In genomic region chr2:241226723-241227634, GRCh38 we compare ENCODE assay signal across 16 cellular contexts. TPM values are rescaled to one million over a fixed set of nuclear protein-coding genes. Genes with fewer than 3 reads are reported as not detected.
DNase-seq lines count a peak whose midpoint lies in the region; ATAC-seq, FAIRE-seq and TF ChIP-seq lines count a peak whose summit lies in the region.
"Had no signal": no experiment of that assay in that cellular context is flagged by ENCODE, and none has a peak within 500 bp of the region (broad histone marks: within the 10 kb centered on the region; RNA-seq: fewer than 3 reads in every experiment).

No MANE protein-coding gene starts in this region.

- TF ChIP-seq RAD21 in HepG2 (CRISPR knock-in tag; IDR thresholded peaks at IDR 0.05): no peak

- no TSS peak for BruUV-seq in HepG2 (replicated peaks; lab: Mats Ljungman, UMichigan)

- H3K36me3 ChIP-seq in HepG2 (replicated peaks in 1 of 2; ENCODE audit: control insufficient read depth in 1 of 2, insufficient read depth in 2 of 2, low read length in 2 of 2): peaks cover 33 to 65% of the 10 kb centered on the region in 2 experiments

- H3K4me1 ChIP-seq in HepG2 (ENCODE audit: insufficient read depth, low read length): peaks cover 50% of the 10 kb centered on the region

- H3K27me3 Mint-ChIP-seq in T-helper 2 cell treated with Interferon-gamma antibody and Interleukin-4, amounts not matched to agents 5 μg/mL and 100 μg/mL, for 36 hours (ENCODE audit: low read depth): no peaks in the 10 kb centered on the region
- H3K27me3 Mint-ChIP-seq: T-cell had no signal

- 94% methylated on average over 23 of the region's 23 CpGs for WGBS in HepG2 (ENCODE audit: low lambda C conversion rate)

- H4K20me1 ChIP-seq in HepG2 (ENCODE audit: insufficient read depth, low read length): peaks cover 36% of the 10 kb centered on the region; the same call in 1 of the 2 replicates

- H3K4me1 Mint-ChIP-seq in T-helper 2 cell treated with Interferon-gamma antibody and Interleukin-4, amounts not matched to agents 5 μg/mL and 100 μg/mL, for 36 hours (ENCODE audit: low read depth): no peaks in the 10 kb centered on the region

- no peak for DNase-seq in T-helper 2 cell treated with Interferon-gamma antibody and Interleukin-4, amounts not matched to agents 5 μg/mL and 100 μg/mL, for 36 hours (ENCODE audit: low spot score)
- DNase-seq in T-helper 2 cell: no peak
- DNase-seq in fibroblast of pulmonary artery (ENCODE audit: low read depth): peak; percentile 33
- DNase-seq in HepG2 (ENCODE audit: low spot score): no peak
- peak; percentile 52 for DNase-seq in superior temporal gyrus (ENCODE audit: extremely low spot score)
- DNase-seq in activated CD4-positive, CD25-positive, alpha-beta regulatory T cell (lab: John Stamatoyannopoulos, UW): no peak
- no peak for DNase-seq in D721Med (ENCODE audit: insufficient read length, low spot score)
- DNase-seq: activated CD8-positive, alpha-beta memory T cell treated with anti-CD3 and anti-CD28 coated beads for 24 hours; NCI-H1105; NCI-H2171; T-cell had no signal

- H3K9me3 Mint-ChIP-seq in T-helper 2 cell treated with Interferon-gamma antibody and Interleukin-4, amounts not matched to agents 5 μg/mL and 100 μg/mL, for 36 hours: no peaks in the 10 kb centered on the region
- H3K9me3 Mint-ChIP-seq: T-cell had no signal

- intact Hi-C loops in HepG2 (cut with micrococcal nuclease; ENCODE audit: unreplicated experiment): loop anchor here (10.0 kb wide), 1 partner anchor 372 kb away; no protein-coding TSS in a partner anchor

- H3K9ac ChIP-seq in HepG2 (ENCODE audit: insufficient read depth, low read depth, low read length): no peak overlapping the region
- H3K9ac ChIP-seq: BLaER1 treated with 17β-estradiol and CSF1 and Interleukin-3, amounts not matched to agents 10 nM and 100 nM had no signal

- no peak overlapping the region for H3K4me3 ChIP-seq in fibroblast of pulmonary artery (replicated peaks; ENCODE audit: low read depth, low read length)
- no peak overlapping the region for H3K4me3 ChIP-seq in HepG2 (replicated peaks in 1 of 3; ENCODE audit: insufficient read depth in 1 of 3, low read depth in 2 of 3, low read length in 3 of 3)
- H3K4me3 ChIP-seq: BLaER1 treated with 17β-estradiol and CSF1 and Interleukin-3, amounts not matched to agents 10 nM and 100 nM had no signal

- FAIRE-seq in HepG2 (lab: Jason Lieb, UNC) (no peak), D721Med (lab: Jason Lieb, UNC) (no peak)
- FAIRE-seq: colon, frontal cortex, RCC 7860 had no signal

- in situ Hi-C loops in HepG2 (cut with HindIII; ENCODE audit: extremely low pct_ligation_motif_present, low pct_unique_long_range_greater_than_20kb): no loop called here

- H3K9me3 ChIP-seq in HepG2 (ENCODE audit: low read length): no peaks in the 10 kb centered on the region
- H3K9me3 ChIP-seq: BLaER1 treated with 17β-estradiol and CSF1 and Interleukin-3, amounts not matched to agents 10 nM and 100 nM had no signal

- no peak for TF ChIP-seq EP300 in HepG2 (IDR thresholded peaks at IDR 0.05; ENCODE audit: low read depth in 2 of 2, low read length in 2 of 2)
- no peak for TF ChIP-seq EP300 in HepG2 (CRISPR knock-in tag; IDR thresholded peaks at IDR 0.05; ENCODE audit: borderline replicate concordance)

- H3K79me2 ChIP-seq in HepG2 (ENCODE audit: insufficient read depth, low read length): peaks cover 18% of the 10 kb centered on the region

- TF ChIP-seq CTCF in fibroblast of pulmonary artery (IDR thresholded peaks at IDR 0.05; ENCODE audit: low read length, missing control alignments) (no peak), HepG2 (CRISPR knock-in tag; IDR thresholded peaks at IDR 0.05) (no peak), D721Med (IDR thresholded peaks at IDR 0.05; ENCODE audit: insufficient read depth, missing control alignments) (no peak)

- TF ChIP-seq POLR2A in HepG2 (IDR thresholded peaks at IDR 0.05; ENCODE audit: insufficient read depth in 1 of 2, low read depth in 2 of 2, low read length in 2 of 2): no peak

- CTCF ChIA-PET in HepG2 (lab: Yijun Ruan, JAX; ENCODE audit: low intra/inter-chr PET ratio, low total read pairs): no interaction called here

- peak overlapping the region; percentile 62 for H3K27ac Mint-ChIP-seq in T-helper 2 cell treated with Interferon-gamma antibody and Interleukin-4, amounts not matched to agents 5 μg/mL and 100 μg/mL, for 36 hours
- H3K27ac Mint-ChIP-seq: T-cell had no signal

- H3K4me2 ChIP-seq in HepG2 (ENCODE audit: low read depth, low read length): no peak overlapping the region
- H3K4me2 ChIP-seq: BLaER1 treated with 17β-estradiol and CSF1 and Interleukin-3, amounts not matched to agents 10 nM and 100 nM had no signal

- H2AFZ ChIP-seq in HepG2 (ENCODE audit: low read length): no peak overlapping the region

- no peak overlapping the region for H3K4me3 Mint-ChIP-seq in T-helper 2 cell treated with Interferon-gamma antibody and Interleukin-4, amounts not matched to agents 5 μg/mL and 100 μg/mL, for 36 hours
- H3K4me3 Mint-ChIP-seq: T-cell had no signal

- H3K27me3 ChIP-seq in HepG2 (ENCODE audit: control insufficient read depth in 1 of 2, insufficient read depth in 2 of 2, low read length in 2 of 2): no peaks in the 10 kb centered on the region
- H3K27me3 ChIP-seq: BLaER1 treated with 17β-estradiol and CSF1 and Interleukin-3, amounts not matched to agents 10 nM and 100 nM had no signal

- peaks cover 33% of the 10 kb centered on the region for H3K36me3 Mint-ChIP-seq in T-helper 2 cell treated with Interferon-gamma antibody and Interleukin-4, amounts not matched to agents 5 μg/mL and 100 μg/mL, for 36 hours (ENCODE audit: low read depth)

- H3K27ac ChIP-seq in HepG2 (ENCODE audit: extremely low read length, insufficient read depth, low read length): no peak overlapping the region

- POLR2A ChIA-PET in HepG2 (lab: Yijun Ruan, JAX): interaction anchor here (4.3 kb wide), 1 partner anchor 88 kb away, joined by 21 read pairs; the partner anchor contains the start of genes HDLBP and SEPTIN2

- no peak for ATAC-seq in HepG2
- ATAC-seq in HG03432 (IDR thresholded peaks at IDR 0.05; ENCODE audit: unreplicated experiment): no peak
- ATAC-seq: T-cell had no signal

TF ChIP-seq in HepG2, 621 proteins besides CTCF, POLR2A, EP300 and RAD21 (continues in another document):
- TF ChIP-seq HNRNPLL (IDR thresholded peaks at IDR 0.05; ENCODE audit: low read depth, low read length, poor library complexity, severe bottlenecking) (peak; percentile 10), MTF2 (CRISPR knock-in tag; IDR thresholded peaks at IDR 0.05; ENCODE audit: borderline replicate concordance) (no peak), BHLHE40 (IDR thresholded peaks at IDR 0.05; ENCODE audit: low read length) (0 out of 2 replicates have a peak, but pooled peaks have one; percentile 26), ZNF430 (CRISPR knock-in tag; IDR thresholded peaks at IDR 0.05) (no peak), AKAP8 (CRISPR knock-in tag; IDR thresholded peaks at IDR 0.05) (0 out of 2 replicates have a peak, but pooled peaks have one; percentile 14)

RNA-seq across cellular contexts. Expression of gene ANO7, which starts 38.5 kb away (rescaled TPM):
- 3.7 and 4.9 TPM in 2 replicates for total RNA-seq in HepG2 (2016; rRNA removed; fragmentation: Illumina TruSeq; extraction: Trizol)
- 1.7 and 1.9 TPM in 2 replicates for total RNA-seq in HepG2 (2016; cell fraction: cytosol; rRNA removed; fragmentation: Illumina TruSeq; extraction: Trizol; ENCODE audit: low read depth)
- 2.9 and 5.5 TPM in 2 replicates for total RNA-seq in HepG2 (2016; cell fraction: insoluble cytoplasmic fraction; rRNA removed; fragmentation: Illumina TruSeq; extraction: Trizol)
- 3.2 and 4.1 TPM in 2 replicates for total RNA-seq in HepG2 (2016; cell fraction: membrane; rRNA removed; fragmentation: Illumina TruSeq; extraction: Trizol)
- total RNA-seq in HepG2 (2016; cell fraction: nucleus; rRNA removed; fragmentation: Illumina TruSeq; extraction: Trizol): 4.7 and 5.1 TPM in 2 replicates
- polyA plus RNA-seq in HepG2 (2011; rRNA removed): 4.1 and 4.9 TPM in 2 replicates
- 2.9 and 3.9 TPM in 2 replicates for polyA plus RNA-seq in HepG2 (2011; cell fraction: cytosol; rRNA removed)
- 29.8 and 33.6 TPM in 2 replicates for polyA plus RNA-seq in HepG2 (2011; cell fraction: nucleus; rRNA removed)
- polyA plus RNA-seq in HepG2 (2012): 8.8 and 10.8 TPM in 2 replicates
- polyA plus RNA-seq in HepG2 (2016; cell fraction: cytosol; fragmentation: Illumina TruSeq; extraction: Trizol; ENCODE audit: low read depth): 3.3 and 3.8 TPM in 2 replicates
- 7.5 and 11.5 TPM in 2 replicates for polyA plus RNA-seq in HepG2 (2016; cell fraction: insoluble cytoplasmic fraction; fragmentation: Illumina TruSeq; extraction: Trizol; ENCODE audit: low read depth)
- 7.5 and 8.6 TPM in 2 replicates for polyA plus RNA-seq in HepG2 (2016; cell fraction: membrane; fragmentation: Illumina TruSeq; extraction: Trizol; ENCODE audit: low read depth)
- polyA plus RNA-seq in HepG2 (2016; cell fraction: nucleus; fragmentation: Illumina TruSeq; extraction: Trizol; ENCODE audit: insufficient read depth, low read depth): 14.9 and 15.8 TPM in 2 replicates
- 1.1 and 16.7 TPM in 2 replicates for polyA minus RNA-seq in HepG2 (2011; rRNA and poly(A)+ RNA removed; ENCODE audit: low replicate concordance)
- 5.1 and 8.4 TPM in 2 replicates for polyA minus RNA-seq in HepG2 (2011; cell fraction: cytosol; rRNA and poly(A)+ RNA removed)
- 13.8 and 18.4 TPM in 2 replicates for polyA minus RNA-seq in HepG2 (2011; cell fraction: nucleus; rRNA and poly(A)+ RNA removed)

Comparison
In these comparisons a context has a peak if more than half of its experiments do, and no peak if none do; other contexts are left out.
1. DNase-seq: peak in fibroblast of pulmonary artery (single experiment) and superior temporal gyrus (single experiment); none in T-helper 2 cell treated with Interferon-gamma antibody and Interleukin-4, amounts not matched to agents 5 μg/mL and 100 μg/mL, for 36 hours (single experiment), T-helper 2 cell (0 of 5), HepG2 (single experiment), activated CD4-positive, CD25-positive, alpha-beta regulatory T cell (0 of 4) and D721Med (single experiment).